In the genomic region with DNA sequence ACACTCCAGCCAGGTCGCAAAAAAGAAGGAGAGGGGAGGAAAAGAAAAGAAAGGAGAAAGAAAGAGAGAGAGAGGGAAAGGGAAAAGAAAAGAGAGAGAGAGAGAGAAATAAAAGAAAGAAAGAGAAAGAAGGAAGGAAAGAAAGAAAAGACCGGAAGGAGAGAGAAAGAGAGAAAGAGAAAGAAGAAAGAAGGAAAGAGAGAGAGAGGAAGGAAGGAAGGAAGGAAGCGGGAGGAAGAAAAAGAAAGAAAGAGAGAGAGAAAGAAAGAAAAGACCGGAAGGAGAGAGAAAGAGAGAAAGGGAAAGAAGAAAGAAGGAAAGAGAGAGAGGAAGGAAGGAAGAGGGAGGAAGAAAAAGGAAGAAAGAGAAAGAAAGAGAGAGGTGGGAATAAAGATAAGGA, we compare ENCODE assay signal across 20 cellular contexts.
DNase-seq lines count a peak whose midpoint lies in the region; ATAC-seq, FAIRE-seq and TF ChIP-seq lines count a peak whose summit lies in the region.
"Had no signal": no experiment of that assay in that cellular context is flagged by ENCODE, and none has a peak within 500 bp of the region (broad histone marks: within the 10 kb centered on the region; RNA-seq: fewer than 3 reads in every experiment).

No MANE protein-coding gene starts in this region.

- in situ Hi-C loops in K562 (cut with MboI) = no loop called here

- WGBS in K562 (ENCODE audit: insufficient coverage, low coverage, missing lambda C conversion rate) = 2% methylated on average over 4 of the region's 4 CpGs

- no peak for DNase-seq in activated naive CD4-positive, alpha-beta T cell treated with anti-CD3 and anti-CD28 coated beads, Interleukin-2, amount 50 U/mL, for 16 hours
- DNase-seq in K562 (ENCODE audit: extremely low read depth in 1 of 4, low spot score in 3 of 4) (no peak), progenitor cell of endocrine pancreas (ENCODE audit: low spot score, unreplicated experiment) (no peak), Caco-2 (no peak), occipital lobe (lab: John Stamatoyannopoulos, UW) (no peak)
- DNase-seq: AML-193; CD4-positive, alpha-beta T cell; DMS153; DMS79; GDM1; GOT3; H7 had no signal

- TF ChIP-seq POLR2A in K562 (conservative IDR thresholded peaks at IDR 0.05) = no peak

- CTCF ChIA-PET in K562 (lab: Yijun Ruan, JAX; ENCODE audit: low intra/inter-chr PET ratio) = no interaction called here
- CTCF ChIA-PET in Caco-2 (lab: Charles Lee) = no interaction called here

- peak overlapping the region; percentile 32 for H3K27ac Mint-ChIP-seq in activated naive CD4-positive, alpha-beta T cell treated with anti-CD3 and anti-CD28 coated beads, Interleukin-2, amount 50 U/mL, for 24 hours
- H3K27ac Mint-ChIP-seq in progenitor cell of endocrine pancreas (peak overlapping the region; percentile 85), Caco-2 (ENCODE audit: unreplicated experiment) (no peak overlapping the region)
- H3K27ac Mint-ChIP-seq: CD4-positive, alpha-beta T cell had no signal

- H4K20me1 ChIP-seq in K562 (replicated peaks; ENCODE audit: control insufficient read depth, insufficient read depth, low read length) = no peaks in the 10 kb centered on the region

- H3K4me3 Mint-ChIP-seq in activated naive CD4-positive, alpha-beta T cell treated with anti-CD3 and anti-CD28 coated beads, Interleukin-2, amount 50 U/mL, for 24 hours = no peak overlapping the region
- H3K4me3 Mint-ChIP-seq in progenitor cell of endocrine pancreas (ENCODE audit: low read depth) = no peak overlapping the region
- no peak overlapping the region for H3K4me3 Mint-ChIP-seq in Caco-2 (ENCODE audit: unreplicated experiment)
- H3K4me3 Mint-ChIP-seq: CD4-positive, alpha-beta T cell had no signal

- BruUV-seq in K562 (replicated peaks; lab: Mats Ljungman, UMichigan) (no TSS peak), Caco-2 (replicated peaks; lab: Mats Ljungman, UMichigan) (no TSS peak)

- no peaks in the 10 kb centered on the region for H3K4me1 ChIP-seq in K562 (replicated peaks in 1 of 2; ENCODE audit: control insufficient read depth in 2 of 2, insufficient read depth in 2 of 2, low read length in 2 of 2)
- no peaks in the 10 kb centered on the region for H3K4me1 ChIP-seq in Caco-2
- H3K4me1 ChIP-seq: A549 had no signal

- no peaks in the 10 kb centered on the region for H3K9me3 Mint-ChIP-seq in activated naive CD4-positive, alpha-beta T cell treated with anti-CD3 and anti-CD28 coated beads, Interleukin-2, amount 50 U/mL, for 24 hours
- H3K9me3 Mint-ChIP-seq in progenitor cell of endocrine pancreas (ENCODE audit: low read depth) = no peaks in the 10 kb centered on the region
- no peaks in the 10 kb centered on the region for H3K9me3 Mint-ChIP-seq in Caco-2 (ENCODE audit: unreplicated experiment)
- H3K9me3 Mint-ChIP-seq: CD4-positive, alpha-beta T cell had no signal

- no peak overlapping the region for H3K4me2 ChIP-seq in K562 (ENCODE audit: insufficient read depth, low read length)
- H3K4me2 ChIP-seq: A549 had no signal

- H3K9me3 ChIP-seq in K562 (replicated peaks; ENCODE audit: control insufficient read depth, insufficient read depth, low read depth, low read length) = no peaks in the 10 kb centered on the region
- H3K9me3 ChIP-seq in Caco-2 = no peaks in the 10 kb centered on the region
- H3K9me3 ChIP-seq: A549 had no signal

- intact Hi-C loops in K562 (cut with micrococcal nuclease) = no loop called here
- intact Hi-C loops in Caco-2 (cut with micrococcal nuclease; ENCODE audit: unreplicated experiment) = no loop called here

- TF ChIP-seq RAD21 in K562 (CRISPR knock-in tag; conservative IDR thresholded peaks at IDR 0.05 in 1 of 2, IDR thresholded peaks at IDR 0.05 in 1 of 2) = no peak

- FAIRE-seq in K562 (lab: Jason Lieb, UNC) = no peak
- FAIRE-seq: A549, GM12892, GM18507 had no signal

- no peaks in the 10 kb centered on the region for H3K9me1 ChIP-seq in K562 (ENCODE audit: control insufficient read depth, insufficient read depth, low read length)

- no peak for TF ChIP-seq CTCF in K562 (IDR thresholded peaks at IDR 0.05 in 2 of 3, conservative IDR thresholded peaks at IDR 0.05 in 1 of 3; ENCODE audit: insufficient read depth in 2 of 3, low read depth in 1 of 3, low read length in 3 of 3)
- TF ChIP-seq CTCF in progenitor cell of endocrine pancreas (IDR thresholded peaks at IDR 0.05; ENCODE audit: unreplicated experiment) = no peak
- TF ChIP-seq CTCF in Caco-2 (IDR thresholded peaks at IDR 0.05; ENCODE audit: insufficient read depth in 1 of 2, low read depth in 1 of 2, low read length in 1 of 2, severe bottlenecking in 1 of 2, unreplicated experiment in 1 of 2) = no peak

- H3K79me2 ChIP-seq in K562 (ENCODE audit: control insufficient read depth, insufficient read depth, low read length) = no peaks in the 10 kb centered on the region

- H3K4me3 ChIP-seq in K562 = no peak overlapping the region
- H3K4me3 ChIP-seq in Caco-2 (ENCODE audit: low read depth, low read length) = no peak overlapping the region
- H3K4me3 ChIP-seq: A549 had no signal

- H3K4me1 Mint-ChIP-seq in activated naive CD4-positive, alpha-beta T cell treated with anti-CD3 and anti-CD28 coated beads, Interleukin-2, amount 50 U/mL, for 24 hours = peaks cover 6% of the 10 kb centered on the region
- peaks cover 38% of the 10 kb centered on the region for H3K4me1 Mint-ChIP-seq in progenitor cell of endocrine pancreas (ENCODE audit: low read depth)
- no peaks in the 10 kb centered on the region for H3K4me1 Mint-ChIP-seq in Caco-2 (ENCODE audit: low read depth, unreplicated experiment)

- no peak for TF ChIP-seq EP300 in K562 (IDR thresholded peaks at IDR 0.05; ENCODE audit: low read length)

- H3K27me3 Mint-ChIP-seq in activated naive CD4-positive, alpha-beta T cell treated with anti-CD3 and anti-CD28 coated beads, Interleukin-2, amount 50 U/mL, for 24 hours = no peaks in the 10 kb centered on the region
- H3K27me3 Mint-ChIP-seq in progenitor cell of endocrine pancreas (peaks cover 5% of the 10 kb centered on the region), Caco-2 (ENCODE audit: insufficient read depth, unreplicated experiment) (peaks cover 19% of the 10 kb centered on the region)

- no peak overlapping the region for H3K27ac ChIP-seq in K562 (ENCODE audit: extremely low read depth, low read depth, low read length)
- H3K27ac ChIP-seq: 22Rv1, A549, C4-2B, HL-60 had no signal

- H3K9ac ChIP-seq in K562 (ENCODE audit: insufficient read depth in 1 of 2, low read depth in 2 of 2, low read length in 2 of 2) = no peak overlapping the region

- ATAC-seq in K562 (no peak), GM18873 (IDR thresholded peaks at IDR 0.05; ENCODE audit: low FRiP score, unreplicated experiment) (no peak)
- ATAC-seq: A549 had no signal

- H3K36me3 Mint-ChIP-seq in activated naive CD4-positive, alpha-beta T cell treated with anti-CD3 and anti-CD28 coated beads, Interleukin-2, amount 50 U/mL, for 24 hours = no peaks in the 10 kb centered on the region
- H3K36me3 Mint-ChIP-seq in progenitor cell of endocrine pancreas (ENCODE audit: insufficient read depth) (no peaks in the 10 kb centered on the region), Caco-2 (ENCODE audit: insufficient read depth, unreplicated experiment) (no peaks in the 10 kb centered on the region)

- POLR2A ChIA-PET in K562 (lab: Yijun Ruan, JAX) (no interaction called here), Caco-2 (lab: Charles Lee) (no interaction called here)

- H3K36me3 ChIP-seq in K562 (ENCODE audit: control insufficient read depth, insufficient read depth, low read length) (no peaks in the 10 kb centered on the region), Caco-2 (ENCODE audit: control insufficient read depth, insufficient read depth, low read length) (no peaks in the 10 kb centered on the region)

- H2AFZ ChIP-seq in K562 (ENCODE audit: low read depth, low read length) = no peak overlapping the region

- H3K27me3 ChIP-seq in K562 (ENCODE audit: control insufficient read depth in 2 of 2, insufficient read depth in 2 of 2, low read length in 2 of 2) = no peaks in the 10 kb centered on the region
- H3K27me3 ChIP-seq in Caco-2 (replicated peaks; ENCODE audit: control insufficient read depth, insufficient read depth, low read length) = no peaks in the 10 kb centered on the region; the same call in 1 of the 2 replicates

TF ChIP-seq in K562, 482 proteins besides CTCF, POLR2A, EP300 and RAD21:
- TF ChIP-seq, protein P1, sequence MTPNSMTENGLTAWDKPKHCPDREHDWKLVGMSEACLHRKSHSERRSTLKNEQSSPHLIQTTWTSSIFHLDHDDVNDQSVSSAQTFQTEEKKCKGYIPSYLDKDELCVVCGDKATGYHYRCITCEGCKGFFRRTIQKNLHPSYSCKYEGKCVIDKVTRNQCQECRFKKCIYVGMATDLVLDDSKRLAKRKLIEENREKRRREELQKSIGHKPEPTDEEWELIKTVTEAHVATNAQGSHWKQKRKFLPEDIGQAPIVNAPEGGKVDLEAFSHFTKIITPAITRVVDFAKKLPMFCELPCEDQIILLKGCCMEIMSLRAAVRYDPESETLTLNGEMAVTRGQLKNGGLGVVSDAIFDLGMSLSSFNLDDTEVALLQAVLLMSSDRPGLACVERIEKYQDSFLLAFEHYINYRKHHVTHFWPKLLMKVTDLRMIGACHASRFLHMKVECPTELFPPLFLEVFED (CRISPR knock-in tag; conservative IDR thresholded peaks at IDR 0.05) = no peak
- TF ChIP-seq, protein P2, sequence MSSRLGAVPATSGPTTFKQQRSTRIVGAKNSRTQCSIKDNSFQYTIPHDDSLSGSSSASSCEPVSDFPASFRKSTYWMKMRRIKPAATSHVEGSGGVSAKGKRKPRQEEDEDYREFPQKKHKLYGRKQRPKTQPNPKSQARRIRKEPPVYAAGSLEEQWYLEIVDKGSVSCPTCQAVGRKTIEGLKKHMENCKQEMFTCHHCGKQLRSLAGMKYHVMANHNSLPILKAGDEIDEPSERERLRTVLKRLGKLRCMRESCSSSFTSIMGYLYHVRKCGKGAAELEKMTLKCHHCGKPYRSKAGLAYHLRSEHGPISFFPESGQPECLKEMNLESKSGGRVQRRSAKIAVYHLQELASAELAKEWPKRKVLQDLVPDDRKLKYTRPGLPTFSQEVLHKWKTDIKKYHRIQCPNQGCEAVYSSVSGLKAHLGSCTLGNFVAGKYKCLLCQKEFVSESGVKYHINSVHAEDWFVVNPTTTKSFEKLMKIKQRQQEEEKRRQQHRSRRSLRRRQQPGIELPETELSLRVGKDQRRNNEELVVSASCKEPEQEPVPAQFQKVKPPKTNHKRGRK (tag; IDR thresholded peaks at IDR 0.05) = peak; percentile 85
TF ChIP-seq in K562: peak in this region for 1.
